ENCODE assay signal across 10 cellular contexts in the genomic region with DNA sequence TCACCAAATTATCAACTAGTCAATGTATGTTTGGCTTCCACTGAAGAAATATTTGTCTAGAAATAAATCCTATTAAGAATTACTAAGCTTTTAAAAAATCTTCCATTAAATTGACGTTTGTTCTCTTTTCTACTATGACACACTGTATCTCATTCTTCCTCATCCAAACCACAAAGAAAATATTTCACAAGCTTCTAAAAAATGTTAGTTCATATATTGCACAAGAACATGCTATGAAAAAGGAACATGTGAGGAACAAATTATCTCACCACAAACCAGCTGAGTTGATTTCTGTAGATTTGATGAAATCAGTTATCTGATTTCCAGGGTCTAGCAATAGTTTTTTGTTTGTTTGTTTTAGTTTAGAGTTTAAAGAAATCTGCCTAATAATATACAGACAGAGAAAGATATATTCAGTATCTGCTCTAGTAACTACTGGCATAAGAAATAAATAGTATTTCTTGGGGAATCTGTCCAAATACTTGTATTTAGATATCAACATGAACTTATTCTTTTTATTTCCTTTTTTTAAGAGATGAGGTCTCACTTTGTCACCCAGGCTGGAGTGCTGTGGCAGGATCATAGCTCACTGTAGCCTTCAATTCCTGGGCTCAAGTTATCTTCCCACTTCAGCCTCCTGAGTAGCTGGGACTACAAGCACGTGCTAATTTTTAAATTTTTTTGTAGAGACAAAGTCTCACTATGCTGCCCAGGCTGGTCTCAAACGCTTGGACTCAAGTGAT.
A peak's percentile ranks its signal among the peaks of the same experiment; 100 is the strongest.
DNase-seq lines count a peak whose midpoint lies in the region; ATAC-seq and TF ChIP-seq lines count a peak whose summit lies in the region.
"Had no signal": no experiment of that assay in that cellular context is flagged by ENCODE, and none has a peak within 500 bp of the region (broad histone marks: within the 10 kb centered on the region; RNA-seq: fewer than 3 reads in every experiment).

No MANE protein-coding gene starts in this region.

- H4K20me1 ChIP-seq in mammary epithelial cell (ENCODE audit: insufficient read depth, low read length) = no peaks in the 10 kb centered on the region

- peaks cover 7% of the 10 kb centered on the region for H3K4me1 ChIP-seq in mammary epithelial cell (ENCODE audit: insufficient read depth, low read length)

- POLR2A ChIA-PET in AG04450 (lab: Yijun Ruan, JAX) = interaction anchor here (0.6 to 1.2 kb wide), 2 partner anchors 40 to 166 kb away, joined by 5 read pairs; partner anchors contain the start of gene FCHSD2

- H3K27ac ChIP-seq in AG04450 (ENCODE audit: low read depth, low read length) = peak overlapping the region; percentile 76
- H3K27ac ChIP-seq in mammary epithelial cell (ENCODE audit: insufficient read depth, low read depth, low read length) = no peak overlapping the region

- H3K4me3 Mint-ChIP-seq in memory B cell = no peak overlapping the region

- H2AFZ ChIP-seq in mammary epithelial cell (ENCODE audit: low read depth, low read length) = no peak overlapping the region

- intact Hi-C loops in mammary epithelial cell (cut with micrococcal nuclease) = no loop called here

- H3K9ac ChIP-seq in mammary epithelial cell (ENCODE audit: insufficient read depth, low read length) = no peak overlapping the region

- dilution Hi-C loops in mammary epithelial cell (cut with HindIII; ENCODE audit: low sequenced_read_pairs) = no loop called here

- CTCF ChIA-PET in AG04450 (lab: Charles Lee) (interaction anchor here (1.2 kb wide), 1 partner anchor 144 kb away, joined by 3 read pairs; no protein-coding TSS in a partner anchor), mammary epithelial cell (lab: Charles Lee; ENCODE audit: low non-redundant PET) (interaction anchor here (0.8 kb wide), 2 partner anchors 104 to 167 kb away, joined by 3 to 4 read pairs; no protein-coding TSS in a partner anchor)

- TF ChIP-seq CTCF in AG04450 (IDR thresholded peaks at IDR 0.05; ENCODE audit: low read depth, low read length) (no peak), mammary epithelial cell (conservative IDR thresholded peaks at IDR 0.05 in 1 of 2, IDR thresholded peaks at IDR 0.05 in 1 of 2; ENCODE audit: extremely low read depth in 1 of 2, insufficient read depth in 1 of 2, low read depth in 1 of 2, low read length in 2 of 2) (no peak)

- no TSS peak for BruUV-seq in mammary epithelial cell (replicated peaks; lab: Mats Ljungman, UMichigan)

- peaks cover 19% of the 10 kb centered on the region for H3K4me1 Mint-ChIP-seq in memory B cell

- H3K27me3 ChIP-seq in AG04450 (ENCODE audit: control insufficient read depth, insufficient read depth, low read length) (no peaks in the 10 kb centered on the region), mammary epithelial cell (ENCODE audit: insufficient read depth, low read length) (no peaks in the 10 kb centered on the region)

- H3K27ac Mint-ChIP-seq in memory B cell = peak overlapping the region; percentile 42

- peaks cover 2% of the 10 kb centered on the region for H3K9me3 Mint-ChIP-seq in memory B cell

- DNase-seq in AG04450 (ENCODE audit: low read depth, low spot score) = peak; percentile 59
- DNase-seq in M059J (ENCODE audit: low read depth) = peak; percentile 76
- DNase-seq in mammary epithelial cell = peak; percentile 79
- DNase-seq in memory B cell (ENCODE audit: low spot score in 2 of 2) = no peak
- no peak for DNase-seq in NCI-H510A (lab: John Stamatoyannopoulos, UW)
- DNase-seq in ureter (ENCODE audit: low spot score) = no peak
- DNase-seq in stimulated activated CD4-positive, alpha-beta T cell treated with anti-CD3 and anti-CD28 coated beads, Interleukin-12 subunit alpha, Interleukin-12 subunit beta, amount 100 ng/mL, for 4 hours = no peak
- no peak for DNase-seq in NCI-H345 (lab: John Stamatoyannopoulos, UW)
- DNase-seq: amygdala, DMS53 had no signal

- no peaks in the 10 kb centered on the region for H3K79me2 ChIP-seq in mammary epithelial cell (ENCODE audit: insufficient read depth, low read length)

- peaks cover 53% of the 10 kb centered on the region for H3K36me3 Mint-ChIP-seq in memory B cell

- no peaks in the 10 kb centered on the region for H3K9me3 ChIP-seq in AG04450 (ENCODE audit: control insufficient read depth, insufficient read depth, low read length)
- H3K9me3 ChIP-seq in mammary epithelial cell (replicated peaks; ENCODE audit: insufficient read depth, low read length) = no peaks in the 10 kb centered on the region

- WGBS in mammary epithelial cell (ENCODE audit: low coverage, missing lambda C conversion rate) = 33% methylated on average over 3 of the region's 3 CpGs

- in situ Hi-C loops in mammary epithelial cell (cut with MboI; ENCODE audit: low sequenced_read_pairs in 2 of 2) = no loop called here

- no peak overlapping the region for H3K4me3 ChIP-seq in AG04450 (ENCODE audit: low read depth, low read length)
- H3K4me3 ChIP-seq in mammary epithelial cell (replicated peaks in 1 of 3; ENCODE audit: insufficient read depth in 1 of 3, low read depth in 2 of 3, low read length in 3 of 3) = no peak overlapping the region

- peaks cover 3% of the 10 kb centered on the region for H3K36me3 ChIP-seq in mammary epithelial cell (ENCODE audit: insufficient read depth, low read length)

- H3K27me3 Mint-ChIP-seq in memory B cell = no peaks in the 10 kb centered on the region

- ATAC-seq in memory B cell (ENCODE audit: low read depth) = no peak

- peak overlapping the region; percentile 5 for H3K4me2 ChIP-seq in mammary epithelial cell (ENCODE audit: insufficient read depth, low read depth, low read length)

Comparison
In these comparisons a context has a peak if more than half of its experiments do, and no peak if none do; other contexts are left out.
1. DNase-seq: peak in AG04450 (single experiment), M059J (single experiment) and mammary epithelial cell (single experiment); none in memory B cell (0 of 2), NCI-H510A (single experiment), ureter (single experiment), stimulated activated CD4-positive, alpha-beta T cell treated with anti-CD3 and anti-CD28 coated beads, Interleukin-12 subunit alpha, Interleukin-12 subunit beta, amount 100 ng/mL, for 4 hours (single experiment) and NCI-H345 (single experiment).